ENCODE assay signal across 12 cellular contexts in genomic region chr1:84668185-84668584, GRCh38. TPM values are rescaled to one million over a fixed set of nuclear protein-coding genes. Genes with fewer than 3 reads are reported as not detected.
DNase-seq lines count a peak whose midpoint lies in the region; ATAC-seq and TF ChIP-seq lines count a peak whose summit lies in the region.
"Had no signal": no experiment of that assay in that cellular context is flagged by ENCODE, and none has a peak within 500 bp of the region (broad histone marks: within the 10 kb centered on the region; RNA-seq: fewer than 3 reads in every experiment).

No MANE protein-coding gene starts in this region.

- peaks cover 5% of the 10 kb centered on the region for H3K36me3 ChIP-seq in cardiac muscle cell
- no peaks in the 10 kb centered on the region for H3K36me3 ChIP-seq in esophagus muscularis mucosa
- H3K36me3 ChIP-seq: BLaER1 had no signal

- no peaks in the 10 kb centered on the region for H3K27me3 Mint-ChIP-seq in type B pancreatic cell

- TF ChIP-seq EP300 in esophagus muscularis mucosa (IDR thresholded peaks at IDR 0.05), result no peak

- H3K9me3 ChIP-seq in cardiac muscle cell (ENCODE audit: low read depth) (no peaks in the 10 kb centered on the region), esophagus muscularis mucosa (no peaks in the 10 kb centered on the region)
- H3K9me3 ChIP-seq: BLaER1 had no signal

- H3K27ac ChIP-seq in cardiac muscle cell (no peak overlapping the region), esophagus muscularis mucosa (replicated peaks in 1 of 4) (no peak overlapping the region)
- H3K27ac ChIP-seq: BLaER1 had no signal

- no peaks in the 10 kb centered on the region for H3K27me3 ChIP-seq in cardiac muscle cell
- no peaks in the 10 kb centered on the region for H3K27me3 ChIP-seq in esophagus muscularis mucosa
- H3K27me3 ChIP-seq: BLaER1 had no signal

- 100% methylated on average over 1 of the region's 1 CpG for WGBS in esophagus muscularis mucosa

- intact Hi-C loops in Right ventricle myocardium superior (cut with DNase I) (no loop called here), esophagus muscularis mucosa (cut with DNase I) (loop anchor here (2.0 kb wide), 1 partner anchor 85 kb away; no protein-coding TSS in a partner anchor)

- H3K4me3 ChIP-seq in cardiac muscle cell (no peak overlapping the region), esophagus muscularis mucosa (no peak overlapping the region)
- H3K4me3 ChIP-seq: BLaER1 had no signal

- H3K36me3 Mint-ChIP-seq in type B pancreatic cell, result peaks cover 18% of the 10 kb centered on the region

- no peaks in the 10 kb centered on the region for H3K4me1 Mint-ChIP-seq in type B pancreatic cell (ENCODE audit: unreplicated experiment)

- DNase-seq in cardiac muscle cell (ENCODE audit: low read depth in 1 of 2, low spot score in 1 of 2), result peak in 1 of 2 donors; percentile 47
- DNase-seq in Right ventricle myocardium superior, result no peak
- DNase-seq in NCI-H82 treated with DMSO at 0.1 percent for 48 hours (lab: John Stamatoyannopoulos, UW; ENCODE audit: unreplicated experiment), result peak; percentile 45
- no peak for DNase-seq in esophagus muscularis mucosa (ENCODE audit: extremely low spot score)
- DNase-seq in type B pancreatic cell (ENCODE audit: extremely low spot score, unreplicated experiment), result no peak
- DNase-seq in GM13976 (ENCODE audit: low spot score), result no peak
- DNase-seq in amygdala (lab: John Stamatoyannopoulos, UW), result no peak
- no peak for DNase-seq in activated CD4-positive, alpha-beta T cell treated with anti-CD3 and anti-CD28 coated beads, Interleukin-2, amount 50 U/mL, for 48 hours
- DNase-seq: glutamatergic neuron, NCI-H2107, T-helper 1 cell had no signal

- no peak overlapping the region for H3K4me3 Mint-ChIP-seq in type B pancreatic cell

- in situ Hi-C loops in GM13976 (cut with MboI; ENCODE audit: low sequenced_read_pairs, unreplicated experiment), result no loop called here

- H3K4me1 ChIP-seq in cardiac muscle cell (ENCODE audit: low read depth) (no peaks in the 10 kb centered on the region), esophagus muscularis mucosa (no peaks in the 10 kb centered on the region)
- H3K4me1 ChIP-seq: BLaER1 had no signal

- H3K9me3 Mint-ChIP-seq in type B pancreatic cell, result no peaks in the 10 kb centered on the region

- H3K27ac Mint-ChIP-seq in type B pancreatic cell, result no peak overlapping the region

- no peak for TF ChIP-seq POLR2A in esophagus muscularis mucosa (IDR thresholded peaks at IDR 0.05; ENCODE audit: low read depth)

- ATAC-seq in Right ventricle myocardium superior (ENCODE audit: poor library complexity), result no peak

- TF ChIP-seq CTCF in cardiac muscle cell (IDR thresholded peaks at IDR 0.05; ENCODE audit: low read depth, low read length), result peak; percentile 42
- peak; percentile 27 to 50 (median 45) for TF ChIP-seq CTCF in esophagus muscularis mucosa (IDR thresholded peaks at IDR 0.05)
- peak; percentile 14 for TF ChIP-seq CTCF in type B pancreatic cell (conservative IDR thresholded peaks at IDR 0.05)
- no peak for TF ChIP-seq CTCF in GM13976 (IDR thresholded peaks at IDR 0.05; ENCODE audit: borderline replicate concordance, control extremely low read depth, extremely low read depth, insufficient read depth, missing control alignments)

RNA-seq across cellular contexts. Expression of gene SSX2IP, which starts 22.1 kb away (rescaled TPM):
- 14.0 and 20.5 TPM in 2 replicates for total RNA-seq in cardiac muscle cell
- polyA plus RNA-seq in cardiac muscle cell, result 12.3 and 20.8 TPM in 2 replicates
- total RNA-seq in Right ventricle myocardium superior, result 10.0 TPM
- total RNA-seq in esophagus muscularis mucosa, result 10 to 100 TPM in 1 of 4 donors, 1 to 10 TPM in 3; 9.6 to 13.7 (median 9.7) TPM
- 22.2 and 34.0 TPM in 2 replicates for total RNA-seq in type B pancreatic cell (ENCODE audit: low replicate concordance)
